ENCODE assay signal across 1 cellular context in the genomic region with DNA sequence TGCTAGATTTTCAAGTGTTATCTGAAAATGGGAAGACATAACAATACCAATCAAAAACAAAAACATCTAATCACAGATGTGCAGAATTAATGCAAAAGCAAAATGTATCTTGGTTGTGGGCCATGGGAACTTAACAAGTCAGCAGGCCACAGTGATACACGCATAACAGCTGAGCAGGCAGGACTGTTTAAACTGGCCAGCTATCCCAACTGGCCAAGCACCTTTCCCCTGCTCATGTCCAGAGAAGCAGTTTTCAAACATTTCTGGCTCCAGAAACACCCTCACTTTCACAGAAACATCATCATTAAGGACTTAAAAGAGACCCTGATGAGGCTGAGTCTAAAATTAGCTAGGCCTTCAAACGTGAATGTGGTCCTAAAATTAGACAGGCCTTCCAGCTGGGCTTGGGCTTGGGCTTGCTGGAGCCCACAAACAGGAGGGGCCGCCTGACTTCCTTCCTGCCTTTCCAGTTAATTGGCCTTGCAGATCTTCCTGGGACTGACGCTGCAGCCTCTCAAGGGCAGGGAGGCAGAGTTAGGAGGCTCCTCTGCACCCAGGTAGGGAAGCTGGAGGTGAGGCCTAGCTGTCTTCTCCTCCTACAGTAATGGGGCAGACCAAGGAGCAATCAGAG.
TF ChIP-seq lines count a peak whose summit lies in the region.

No MANE protein-coding gene starts in this region.

TF ChIP-seq in SK-N-SH, 30 proteins besides CTCF, POLR2A, EP300 and RAD21:
- TF ChIP-seq TAF1 (IDR thresholded peaks at IDR 0.05; ENCODE audit: borderline replicate concordance, low read depth, low read length) (no peak), USF1 (IDR thresholded peaks at IDR 0.05; ENCODE audit: borderline replicate concordance, low read depth) (no peak), USF2 (IDR thresholded peaks at IDR 0.05; ENCODE audit: borderline replicate concordance, low read depth, low read length) (no peak), TCF12 (IDR thresholded peaks at IDR 0.05) (no peak)
